Comparison of ENCODE assay signal across 8 cellular contexts in genomic region chr13:46552888-46553520, GRCh38. TPM values are rescaled to one million over a fixed set of nuclear protein-coding genes. Genes with fewer than 3 reads are reported as not detected.
A peak's percentile ranks its signal among the peaks of the same experiment; 100 is the strongest.
DNase-seq lines count a peak whose midpoint lies in the region; ATAC-seq, FAIRE-seq and TF ChIP-seq lines count a peak whose summit lies in the region.

LRCH1 (plus strand) TSS chr13:46553170; CDS start chr13:46553397, 227 bp downstream.

- H3K9ac ChIP-seq in iPS-20b (ENCODE audit: low read depth, low read length) = peak within 1 kb of the TSS; percentile 75

- H3K36me3 ChIP-seq in breast epithelium = no peaks in the 10 kb centered on the region
- H3K36me3 ChIP-seq in iPS-20b (ENCODE audit: insufficient read depth, low read depth, low read length) = no peaks in the 10 kb centered on the region
- H3K36me3 ChIP-seq in small intestine (ENCODE audit: control insufficient read depth in 2 of 2, insufficient read depth in 2 of 2, low read length in 2 of 2) = no peaks in the 10 kb centered on the region

- DNase-seq in NCI-H2227 (lab: John Stamatoyannopoulos, UW; ENCODE audit: unreplicated experiment) (peak; percentile 83), breast epithelium (ENCODE audit: low spot score in 2 of 2) (peak; percentile 87), small intestine (peak; percentile 89)

- no peak for TF ChIP-seq CTCF in WI38 (IDR thresholded peaks at IDR 0.05; ENCODE audit: low read depth, low read length)
- TF ChIP-seq CTCF in breast epithelium (IDR thresholded peaks at IDR 0.05) = no peak

- H3K27me3 ChIP-seq in breast epithelium = no peaks in the 10 kb centered on the region
- peaks cover 40% of the 10 kb centered on the region for H3K27me3 ChIP-seq in iPS-20b (ENCODE audit: insufficient read depth, low read length)
- no peaks in the 10 kb centered on the region for H3K27me3 ChIP-seq in small intestine (ENCODE audit: control insufficient read depth in 2 of 2, insufficient read depth in 2 of 2, low read length in 2 of 2)

- H3K27ac ChIP-seq in breast epithelium = peak within 1 kb of the TSS; percentile 88 to 96
- H3K27ac ChIP-seq in iPS-20b (ENCODE audit: low read length) = no peak within 1 kb of the TSS
- H3K27ac ChIP-seq in small intestine (ENCODE audit: low read depth in 1 of 2, low read length in 1 of 2) = peak within 1 kb of the TSS; percentile 78 to 95

- H3K9me3 ChIP-seq in breast epithelium (no peaks in the 10 kb centered on the region), iPS-20b (ENCODE audit: insufficient read depth, low read depth, low read length) (no peaks in the 10 kb centered on the region), small intestine (ENCODE audit: control insufficient read depth, low read depth) (no peaks in the 10 kb centered on the region)

- FAIRE-seq in small intestine (lab: Jason Lieb, UNC) = no peak

- ATAC-seq in HG03066 (IDR thresholded peaks at IDR 0.05; ENCODE audit: low read depth, unreplicated experiment) (peak; percentile 64), GM18870 (IDR thresholded peaks at IDR 0.05; ENCODE audit: unreplicated experiment) (no peak)

- H3K4me3 ChIP-seq in WI38 (ENCODE audit: low read depth, low read length) (peak within 1 kb of the TSS; percentile 93), breast epithelium (peak within 1 kb of the TSS; percentile 84 to 96 (median 96)), iPS-20b (ENCODE audit: low read length) (peak within 1 kb of the TSS; percentile 82), small intestine (ENCODE audit: low read depth in 1 of 2, low read length in 2 of 2) (peak within 1 kb of the TSS; percentile 94 to 100)

- intact Hi-C loops in breast epithelium (cut with DNase I; ENCODE audit: low total_unique reads) = loop anchor here (5.0 kb wide), 1 partner anchor 49 kb away; no protein-coding TSS in a partner anchor

- 0 to 1% (median 0%) methylated on average over 22 to 66 of the region's 66 CpGs for WGBS in small intestine, 3 donors

- H3K4me1 ChIP-seq in breast epithelium (peaks cover 0 to 7% of the 10 kb centered on the region in 2 donors), iPS-20b (ENCODE audit: insufficient read depth, low read length) (no peaks in the 10 kb centered on the region; the same call in 1 of the 2 replicates), small intestine (ENCODE audit: control insufficient read depth in 2 of 2, insufficient read depth in 1 of 2, low read depth in 1 of 2, low read length in 1 of 2) (peaks cover 7 to 12% of the 10 kb centered on the region in 2 donors)

- TF ChIP-seq POLR2A in GM18526 (IDR thresholded peaks at IDR 0.05; ENCODE audit: extremely low read depth, insufficient read length) = peak; percentile 55
- TF ChIP-seq POLR2A in breast epithelium (IDR thresholded peaks at IDR 0.05) = no peak

RNA-seq across cellular contexts. Expression of gene LRCH1, which starts in this region (rescaled TPM):
- 10 to 100 TPM; 17.0 to 40.4 (median 24.6) TPM for total RNA-seq in breast epithelium
- 1 to 10 TPM; 6.9 to 7.1 (median 7.0) TPM for polyA plus RNA-seq in small intestine
